In the genomic region with DNA sequence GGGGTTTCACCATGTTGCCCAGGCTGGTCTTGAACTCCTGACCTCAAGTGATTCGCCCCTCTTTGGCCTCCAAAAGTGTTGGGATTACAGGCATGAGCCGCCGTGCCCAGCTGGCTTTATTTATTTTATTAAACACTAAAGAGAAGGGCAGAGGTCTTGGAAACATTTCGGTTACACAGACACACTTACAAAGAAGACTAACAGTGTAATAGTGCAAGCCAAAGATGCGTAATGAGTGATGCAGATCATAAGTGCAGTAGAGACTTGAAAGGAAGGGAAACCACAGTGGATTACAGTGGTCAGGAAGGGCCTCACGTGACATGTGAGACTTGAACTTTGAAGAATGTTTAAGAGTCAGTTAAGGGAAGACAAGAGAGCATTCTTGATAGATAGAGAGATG, we compare ENCODE assay signal across 8 cellular contexts. TPM values are rescaled to one million over a fixed set of nuclear protein-coding genes. Genes with fewer than 3 reads are reported as not detected.
A peak's percentile ranks its signal among the peaks of the same experiment; 100 is the strongest.
DNase-seq lines count a peak whose midpoint lies in the region; ATAC-seq and TF ChIP-seq lines count a peak whose summit lies in the region.

No MANE protein-coding gene starts in this region.

- DNase-seq in T-helper 9 cell = peak; percentile 67
- DNase-seq in central memory CD4-positive, alpha-beta T cell = peak; percentile 92
- peak in 2 of 3 donors; percentile 45 to 47 for DNase-seq in stimulated activated CD4-positive, alpha-beta T cell treated with anti-CD3 and anti-CD28 coated beads, TNF-alpha, amount 100 ng/mL, for 48 hours (ENCODE audit: low read depth in 3 of 3)
- DNase-seq in NK-92 (lab: John Stamatoyannopoulos, UW; ENCODE audit: unreplicated experiment) = no peak
- no peak for DNase-seq in NCI-H1105 (lab: John Stamatoyannopoulos, UW)
- DNase-seq in hepatocyte (ENCODE audit: low spot score) = no peak

- H2AFZ ChIP-seq in hepatocyte = no peak overlapping the region

- no peak overlapping the region for H3K4me2 ChIP-seq in hepatocyte

- H3K27ac ChIP-seq in hepatocyte = no peak overlapping the region

- H3K4me3 ChIP-seq in hepatocyte = no peak overlapping the region

- no peaks in the 10 kb centered on the region for H3K79me2 ChIP-seq in hepatocyte

- H3K9me2 ChIP-seq in hepatocyte (replicated peaks; ENCODE audit: insufficient read depth) = no peaks in the 10 kb centered on the region

- no peak for TF ChIP-seq CTCF in hepatocyte (IDR thresholded peaks at IDR 0.05; ENCODE audit: poor library complexity)

- H4K20me1 ChIP-seq in hepatocyte (ENCODE audit: insufficient read depth, poor library complexity, severe bottlenecking) = no peaks in the 10 kb centered on the region

- H3K9me3 ChIP-seq in hepatocyte (ENCODE audit: low read depth) = no peaks in the 10 kb centered on the region

- WGBS in hepatocyte (ENCODE audit: low lambda C conversion rate, missing lambda C conversion rate) = 70% methylated on average over 6 of the region's 6 CpGs

- ATAC-seq in GM18499 (IDR thresholded peaks at IDR 0.05; ENCODE audit: insufficient read depth, unreplicated experiment) (peak; percentile 70), HG03097 (IDR thresholded peaks at IDR 0.05; ENCODE audit: low FRiP score, unreplicated experiment) (peak; percentile 83)

- no peaks in the 10 kb centered on the region for H3K27me3 ChIP-seq in hepatocyte

- no peaks in the 10 kb centered on the region for H3K36me3 ChIP-seq in hepatocyte (replicated peaks; ENCODE audit: insufficient read depth, low read depth)

- H3K4me1 ChIP-seq in hepatocyte (ENCODE audit: insufficient read depth) = peaks cover 15% of the 10 kb centered on the region

RNA-seq across cellular contexts. Expression of gene CDK17, which starts 33.9 kb away (rescaled TPM):
- 33.1 and 33.5 TPM in 2 replicates for total RNA-seq in hepatocyte
- polyA plus RNA-seq in hepatocyte = 10.6 and 13.8 TPM in 2 replicates

RNA-seq across cellular contexts. Expression of gene CFAP54, which starts 55.3 kb away (rescaled TPM):
- total RNA-seq in hepatocyte = 0.20 and 0.67 TPM in 2 replicates
- 0.30 and 0.64 TPM in 2 replicates for polyA plus RNA-seq in hepatocyte

Comparison
In these comparisons a context has a peak if more than half of its experiments do, and no peak if none do; other contexts are left out.
1. DNase-seq: peak in T-helper 9 cell (single experiment), central memory CD4-positive, alpha-beta T cell (single experiment) and stimulated activated CD4-positive, alpha-beta T cell treated with anti-CD3 and anti-CD28 coated beads, TNF-alpha, amount 100 ng/mL, for 48 hours (2 of 3); none in NK-92 (single experiment), NCI-H1105 (single experiment) and hepatocyte (single experiment).